In genomic region chr10:70458329-70459060, GRCh38 we compare ENCODE assay signal across 8 cellular contexts. TPM values are rescaled to one million over a fixed set of nuclear protein-coding genes. Genes with fewer than 3 reads are reported as not detected.
DNase-seq lines count a peak whose midpoint lies in the region; ATAC-seq and TF ChIP-seq lines count a peak whose summit lies in the region.

No MANE protein-coding gene starts in this region.

- intact Hi-C loops in lower lobe of right lung (cut with DNase I) = no loop called here

- peak overlapping the region; percentile 69 for H3K4me2 ChIP-seq in SK-N-SH

- no peaks in the 10 kb centered on the region for H3K9me2 ChIP-seq in SK-N-SH

- H3K79me2 ChIP-seq in SK-N-SH (ENCODE audit: insufficient read depth) = no peaks in the 10 kb centered on the region

- no peaks in the 10 kb centered on the region; the same call in 1 of the 2 replicates for H3K27me3 ChIP-seq in SK-N-SH (ENCODE audit: insufficient read depth)
- peaks cover 13% of the 10 kb centered on the region for H3K27me3 ChIP-seq in lower lobe of right lung (ENCODE audit: low read depth)

- no peak overlapping the region for H3K27ac ChIP-seq in SK-N-SH (ENCODE audit: low read depth in 2 of 2, low read length in 1 of 2)
- peak overlapping the region; percentile 89 to 94 for H3K27ac ChIP-seq in coronary artery
- H3K27ac ChIP-seq in lower lobe of right lung = peak overlapping the region; percentile 53

- peak overlapping the region; percentile 69; the same call in 1 of the 2 replicates for H2AFZ ChIP-seq in SK-N-SH (ENCODE audit: low read depth)

- H4K20me1 ChIP-seq in SK-N-SH (ENCODE audit: insufficient read depth) = no peaks in the 10 kb centered on the region

- H3K4me1 ChIP-seq in SK-N-SH (ENCODE audit: control insufficient read depth in 1 of 2, insufficient read depth in 2 of 2, low read depth in 1 of 2, low read length in 1 of 2) = peaks cover 0 to 20% of the 10 kb centered on the region in 2 experiments; a peak in 1 of 4 replicates
- H3K4me1 ChIP-seq in lower lobe of right lung = peaks cover 33% of the 10 kb centered on the region

- no peak for TF ChIP-seq EP300 in SK-N-SH (IDR thresholded peaks at IDR 0.05; ENCODE audit: borderline replicate concordance in 1 of 2, low read depth in 1 of 2, low read length in 1 of 2)

- POLR2A ChIA-PET in SK-N-SH (lab: Yijun Ruan, JAX) = no interaction called here

- TF ChIP-seq CTCF in SK-N-SH (IDR thresholded peaks at IDR 0.05) (no peak), coronary artery (IDR thresholded peaks at IDR 0.05) (no peak), lower lobe of right lung (IDR thresholded peaks at IDR 0.05) (no peak)

- no peaks in the 10 kb centered on the region for H3K9me3 ChIP-seq in SK-N-SH
- H3K9me3 ChIP-seq in lower lobe of right lung = no peaks in the 10 kb centered on the region

- peak overlapping the region; percentile 29 to 36; a peak in 3 of 4 replicates for H3K4me3 ChIP-seq in SK-N-SH (ENCODE audit: low read depth in 2 of 2, low read length in 1 of 2)
- peak overlapping the region; percentile 65 for H3K4me3 ChIP-seq in coronary artery
- H3K4me3 ChIP-seq in lower lobe of right lung = peak overlapping the region; percentile 43

- no peak overlapping the region for H3K9ac ChIP-seq in SK-N-SH

- ATAC-seq in lower lobe of right lung (peak; percentile 85 to 89), HG03025 (IDR thresholded peaks at IDR 0.05; ENCODE audit: low FRiP score, unreplicated experiment) (no peak)

- TF ChIP-seq RAD21 in SK-N-SH (IDR thresholded peaks at IDR 0.05; ENCODE audit: low read length) = no peak

- CTCF ChIA-PET in SK-N-SH (lab: Yijun Ruan, JAX) = interaction anchor here (0.6 to 7.0 kb wide), 8 partner anchors 17 to 299 kb away, joined by 3 to 190 read pairs (median 19); partner anchors contain the start of gene PALD1

- DNase-seq in ELR (ENCODE audit: low read depth) (peak; percentile 82), SK-N-SH (peak; percentile 92), coronary artery (ENCODE audit: low spot score) (peak; percentile 93), lower lobe of right lung (peak; percentile 78), NCI-H2107 (lab: John Stamatoyannopoulos, UW) (no peak), D341Med (ENCODE audit: low spot score) (no peak)
- DNase-seq in stimulated activated CD4-positive, alpha-beta T cell treated with anti-CD3 and anti-CD28 coated beads, TNF-alpha, amount 100 ng/mL, for 24 hours (ENCODE audit: low read depth in 3 of 3) = peak in 2 of 3 experiments; percentile 22 to 61

- no peaks in the 10 kb centered on the region for H3F3A ChIP-seq in SK-N-SH (replicated peaks; ENCODE audit: insufficient read depth)

- WGBS in SK-N-SH (ENCODE audit: low lambda C conversion rate) = 47% methylated on average over 17 of the region's 62 CpGs

- H3K36me3 ChIP-seq in SK-N-SH (replicated peaks in 1 of 2; ENCODE audit: control insufficient read depth in 1 of 2, insufficient read depth in 2 of 2, low read length in 1 of 2) = no peaks in the 10 kb centered on the region
- no peaks in the 10 kb centered on the region for H3K36me3 ChIP-seq in lower lobe of right lung

TF ChIP-seq in SK-N-SH, 30 proteins besides CTCF, POLR2A, EP300 and RAD21:
- TF ChIP-seq, protein P1, sequence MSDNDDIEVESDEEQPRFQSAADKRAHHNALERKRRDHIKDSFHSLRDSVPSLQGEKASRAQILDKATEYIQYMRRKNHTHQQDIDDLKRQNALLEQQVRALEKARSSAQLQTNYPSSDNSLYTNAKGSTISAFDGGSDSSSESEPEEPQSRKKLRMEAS (IDR thresholded peaks at IDR 0.05; ENCODE audit: low read depth) = peak; percentile 61; the same call in 1 of the 2 replicates
- TF ChIP-seq TCF12 (IDR thresholded peaks at IDR 0.05) (no peak), FOSL2 (IDR thresholded peaks at IDR 0.05; ENCODE audit: borderline replicate concordance, low read depth) (peak; percentile 38; the same call in 1 of the 2 replicates), TEAD4 (IDR thresholded peaks at IDR 0.05; ENCODE audit: borderline replicate concordance, insufficient read depth) (no peak)

RNA-seq across cellular contexts. Expression of gene NODAL, which starts 17.0 kb away (rescaled TPM):
- polyA plus RNA-seq in SK-N-SH (2012; rRNA removed) = not detected in 2 replicates
- polyA plus RNA-seq in SK-N-SH (2012; cell fraction: cytosol; rRNA removed) = not detected in 2 replicates
- not detected in 2 replicates for polyA plus RNA-seq in SK-N-SH (2012; cell fraction: nucleus; rRNA removed)
- total RNA-seq in lower lobe of right lung = not detected

RNA-seq across cellular contexts. Expression of gene PALD1, which starts 20.1 kb away (rescaled TPM):
- 0.16 and 0.19 TPM in 2 replicates for polyA plus RNA-seq in SK-N-SH (2012; rRNA removed)
- 0.14 and 0.35 TPM in 2 replicates for polyA plus RNA-seq in SK-N-SH (2012; cell fraction: cytosol; rRNA removed)
- 0.38 and 0.56 TPM in 2 replicates for polyA plus RNA-seq in SK-N-SH (2012; cell fraction: nucleus; rRNA removed)
- total RNA-seq in lower lobe of right lung = 16.0 TPM

RNA-seq across cellular contexts. Expression of gene EIF4EBP2, which starts 54.5 kb away (rescaled TPM):
- 9.9 and 12.7 TPM in 2 replicates for polyA plus RNA-seq in SK-N-SH (2012; rRNA removed)
- polyA plus RNA-seq in SK-N-SH (2012; cell fraction: cytosol; rRNA removed) = 15.5 and 15.7 TPM in 2 replicates
- polyA plus RNA-seq in SK-N-SH (2012; cell fraction: nucleus; rRNA removed) = 5.9 and 9.9 TPM in 2 replicates
- 77.2 TPM for total RNA-seq in lower lobe of right lung

Comparison
In these comparisons a context has a peak if more than half of its experiments do, and no peak if none do; other contexts are left out.
1. DNase-seq: peak in ELR (single experiment), SK-N-SH (single experiment), coronary artery (single experiment), lower lobe of right lung (single experiment) and stimulated activated CD4-positive, alpha-beta T cell treated with anti-CD3 and anti-CD28 coated beads, TNF-alpha, amount 100 ng/mL, for 24 hours (2 of 3); none in NCI-H2107 (single experiment) and D341Med (single experiment).
2. H3K27ac ChIP-seq: peak in coronary artery (2 of 2) and lower lobe of right lung (single experiment); none in SK-N-SH (0 of 2).
3. Peak in every context shown above with its lines, with median percentiles within 50 percentile points of each other: H3K4me3 ChIP-seq.